Comparison of ENCODE assay signal across 1 cellular context in the genomic region with DNA sequence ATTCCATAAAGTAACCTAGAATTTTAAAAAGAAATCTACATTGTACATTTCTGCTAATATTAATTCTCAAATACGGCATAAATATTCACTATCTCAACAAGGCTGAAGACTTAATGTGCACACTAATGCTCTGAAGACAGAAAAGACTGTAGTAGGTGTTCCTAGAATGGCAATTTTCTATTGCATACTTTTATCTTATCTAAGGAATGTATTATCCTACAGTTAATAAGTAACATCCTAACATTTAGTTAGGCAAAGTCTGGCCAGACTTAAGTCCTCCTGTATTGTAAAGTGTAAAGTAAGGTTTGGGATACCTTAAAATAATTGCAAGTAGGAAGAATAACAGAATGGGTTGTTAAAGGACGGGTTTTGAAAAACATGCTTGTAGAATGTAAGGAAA.
TF ChIP-seq lines count a peak whose summit lies in the region.

No MANE protein-coding gene starts in this region.

TF ChIP-seq in HepG2, 621 proteins besides CTCF, POLR2A, EP300 and RAD21:
- peak; percentile 75 for TF ChIP-seq BCL6 (CRISPR knock-in tag; IDR thresholded peaks at IDR 0.05)
- TF ChIP-seq, protein P1, sequence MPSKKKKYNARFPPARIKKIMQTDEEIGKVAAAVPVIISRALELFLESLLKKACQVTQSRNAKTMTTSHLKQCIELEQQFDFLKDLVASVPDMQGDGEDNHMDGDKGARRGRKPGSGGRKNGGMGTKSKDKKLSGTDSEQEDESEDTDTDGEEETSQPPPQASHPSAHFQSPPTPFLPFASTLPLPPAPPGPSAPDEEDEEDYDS (CRISPR knock-in tag; IDR thresholded peaks at IDR 0.05), result 0 out of 2 replicates have a peak, but pooled peaks have one; percentile 44
- TF ChIP-seq DMAP1 (CRISPR knock-in tag; IDR thresholded peaks at IDR 0.05), result peak; percentile 17; the same call in 1 of the 2 replicates
- TF ChIP-seq POLR2G (IDR thresholded peaks at IDR 0.05; ENCODE audit: low read depth, low read length), result no peak
- TF ChIP-seq, protein P2, sequence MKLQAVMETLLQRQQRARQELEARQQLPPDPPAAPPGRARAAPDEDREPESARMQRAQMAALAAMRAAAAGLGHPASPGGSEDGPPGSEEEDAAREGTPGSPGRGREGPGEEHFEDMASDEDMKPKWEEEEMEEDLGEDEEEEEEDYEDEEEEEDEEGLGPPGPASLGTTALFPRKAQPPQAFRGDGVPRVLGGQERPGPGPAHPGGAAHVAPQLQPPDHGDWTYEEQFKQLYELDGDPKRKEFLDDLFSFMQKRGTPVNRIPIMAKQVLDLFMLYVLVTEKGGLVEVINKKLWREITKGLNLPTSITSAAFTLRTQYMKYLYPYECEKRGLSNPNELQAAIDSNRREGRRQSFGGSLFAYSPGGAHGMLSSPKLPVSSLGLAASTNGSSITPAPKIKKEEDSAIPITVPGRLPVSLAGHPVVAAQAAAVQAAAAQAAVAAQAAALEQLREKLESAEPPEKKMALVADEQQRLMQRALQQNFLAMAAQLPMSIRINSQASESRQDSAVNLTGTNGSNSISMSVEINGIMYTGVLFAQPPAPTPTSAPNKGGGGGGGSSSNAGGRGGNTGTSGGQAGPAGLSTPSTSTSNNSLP (IDR thresholded peaks at IDR 0.05; ENCODE audit: low read depth, low read length), result peak; percentile 22; the same call in 1 of the 2 replicates
- TF ChIP-seq, protein P3, sequence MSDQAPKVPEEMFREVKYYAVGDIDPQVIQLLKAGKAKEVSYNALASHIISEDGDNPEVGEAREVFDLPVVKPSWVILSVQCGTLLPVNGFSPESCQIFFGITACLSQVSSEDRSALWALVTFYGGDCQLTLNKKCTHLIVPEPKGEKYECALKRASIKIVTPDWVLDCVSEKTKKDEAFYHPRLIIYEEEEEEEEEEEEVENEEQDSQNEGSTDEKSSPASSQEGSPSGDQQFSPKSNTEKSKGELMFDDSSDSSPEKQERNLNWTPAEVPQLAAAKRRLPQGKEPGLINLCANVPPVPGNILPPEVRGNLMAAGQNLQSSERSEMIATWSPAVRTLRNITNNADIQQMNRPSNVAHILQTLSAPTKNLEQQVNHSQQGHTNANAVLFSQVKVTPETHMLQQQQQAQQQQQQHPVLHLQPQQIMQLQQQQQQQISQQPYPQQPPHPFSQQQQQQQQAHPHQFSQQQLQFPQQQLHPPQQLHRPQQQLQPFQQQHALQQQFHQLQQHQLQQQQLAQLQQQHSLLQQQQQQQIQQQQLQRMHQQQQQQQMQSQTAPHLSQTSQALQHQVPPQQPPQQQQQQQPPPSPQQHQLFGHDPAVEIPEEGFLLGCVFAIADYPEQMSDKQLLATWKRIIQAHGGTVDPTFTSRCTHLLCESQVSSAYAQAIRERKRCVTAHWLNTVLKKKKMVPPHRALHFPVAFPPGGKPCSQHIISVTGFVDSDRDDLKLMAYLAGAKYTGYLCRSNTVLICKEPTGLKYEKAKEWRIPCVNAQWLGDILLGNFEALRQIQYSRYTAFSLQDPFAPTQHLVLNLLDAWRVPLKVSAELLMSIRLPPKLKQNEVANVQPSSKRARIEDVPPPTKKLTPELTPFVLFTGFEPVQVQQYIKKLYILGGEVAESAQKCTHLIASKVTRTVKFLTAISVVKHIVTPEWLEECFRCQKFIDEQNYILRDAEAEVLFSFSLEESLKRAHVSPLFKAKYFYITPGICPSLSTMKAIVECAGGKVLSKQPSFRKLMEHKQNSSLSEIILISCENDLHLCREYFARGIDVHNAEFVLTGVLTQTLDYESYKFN (CRISPR knock-in tag; conservative IDR thresholded peaks at IDR 0.05), result 0 out of 2 replicates have a peak, but pooled peaks have one; percentile 14
- TF ChIP-seq AGO1 (IDR thresholded peaks at IDR 0.05; ENCODE audit: low read depth, low read length, poor library complexity, severe bottlenecking), result no peak
- no peak for TF ChIP-seq ZNF549 (CRISPR knock-in tag; IDR thresholded peaks at IDR 0.05)
- peak; percentile 81 for TF ChIP-seq ZFP36 (IDR thresholded peaks at IDR 0.05; ENCODE audit: borderline replicate concordance, low read depth, low read length, partially characterized antibody)
- peak; percentile 32; the same call in 1 of the 2 replicates for TF ChIP-seq ZKSCAN1 (IDR thresholded peaks at IDR 0.05; ENCODE audit: low read length)
- no peak for TF ChIP-seq HHEX (CRISPR knock-in tag; IDR thresholded peaks at IDR 0.05)
- TF ChIP-seq ZNF7 (CRISPR knock-in tag; IDR thresholded peaks at IDR 0.05), result peak; percentile 97
- TF ChIP-seq SOX13 (IDR thresholded peaks at IDR 0.05), result no peak
- TF ChIP-seq SOX13 (CRISPR knock-in tag; conservative IDR thresholded peaks at IDR 0.05 in 1 of 2, IDR thresholded peaks at IDR 0.05 in 1 of 2), result peak in 1 of 2 experiments; percentile 14; a peak in 1 of 4 replicates
- no peak for TF ChIP-seq ZNF205 (CRISPR knock-in tag; IDR thresholded peaks at IDR 0.05)
- TF ChIP-seq, protein P4, sequence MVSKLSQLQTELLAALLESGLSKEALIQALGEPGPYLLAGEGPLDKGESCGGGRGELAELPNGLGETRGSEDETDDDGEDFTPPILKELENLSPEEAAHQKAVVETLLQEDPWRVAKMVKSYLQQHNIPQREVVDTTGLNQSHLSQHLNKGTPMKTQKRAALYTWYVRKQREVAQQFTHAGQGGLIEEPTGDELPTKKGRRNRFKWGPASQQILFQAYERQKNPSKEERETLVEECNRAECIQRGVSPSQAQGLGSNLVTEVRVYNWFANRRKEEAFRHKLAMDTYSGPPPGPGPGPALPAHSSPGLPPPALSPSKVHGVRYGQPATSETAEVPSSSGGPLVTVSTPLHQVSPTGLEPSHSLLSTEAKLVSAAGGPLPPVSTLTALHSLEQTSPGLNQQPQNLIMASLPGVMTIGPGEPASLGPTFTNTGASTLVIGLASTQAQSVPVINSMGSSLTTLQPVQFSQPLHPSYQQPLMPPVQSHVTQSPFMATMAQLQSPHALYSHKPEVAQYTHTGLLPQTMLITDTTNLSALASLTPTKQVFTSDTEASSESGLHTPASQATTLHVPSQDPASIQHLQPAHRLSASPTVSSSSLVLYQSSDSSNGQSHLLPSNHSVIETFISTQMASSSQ (IDR thresholded peaks at IDR 0.05; ENCODE audit: low read depth), result peak; percentile 59; the same call in 1 of the 2 replicates
- TF ChIP-seq, protein P4 (CRISPR knock-in tag; IDR thresholded peaks at IDR 0.05; ENCODE audit: borderline replicate concordance), result peak; percentile 64; the same call in 1 of the 2 replicates
- TF ChIP-seq SOX5 (CRISPR knock-in tag; IDR thresholded peaks at IDR 0.05; ENCODE audit: borderline replicate concordance), result peak; percentile 39; the same call in 1 of the 2 replicates
